ENCODE assay signal across 26 cellular contexts in genomic region chr12:132403636-132404434, GRCh38.
"Had no signal": no experiment of that assay in that cellular context is flagged by ENCODE, and none has a peak within 500 bp of the region (broad histone marks: within the 10 kb centered on the region; RNA-seq: fewer than 3 reads in every experiment).

No MANE protein-coding gene starts in this region.

- H3K27me3 Mint-ChIP-seq: activated CD4-positive, alpha-beta memory T cell treated with anti-CD3 and anti-CD28 coated beads, Interleukin-2, amount 10 ng/mL, durations not matched to agents 7 days and 5 days had no signal

- DNase-seq: activated CD4-positive, alpha-beta memory T cell treated with anti-CD3 and anti-CD28 coated beads, Interleukin-2, amount 10 ng/mL, durations not matched to agents 7 days and 5 days; activated CD4-positive, alpha-beta T cell treated with anti-CD3 and anti-CD28 coated beads for 36 hours; activated CD4-positive, alpha-beta T cell treated with anti-CD3 and anti-CD28 coated beads, Interleukin-2, amount 50 U/mL, for 1 hour; activated gamma-delta T cell; activated naive CD4-positive, alpha-beta T cell treated with anti-CD3 and anti-CD28 coated beads, Interleukin-2, amount 10 ng/mL, durations not matched to agents 7 days and 5 days; activated naive CD8-positive, alpha-beta T cell treated with anti-CD3 and anti-CD28 coated beads for 36 hours; activated T-cell treated with anti-CD3 and anti-CD28 coated beads for 4 hours; activated T-cell treated with anti-CD3 and anti-CD28 coated beads, Interleukin-2, amount 50 U/mL, for 48 hours; brain microvascular endothelial cell; Karpas-422; MM.1S; NCI-H1105; NCI-H1436; NCI-H187; NCI-H2081; NCI-H524; Peyer's patch; T-cell; T1000 had no signal

- H3K4me1 Mint-ChIP-seq: activated CD4-positive, alpha-beta memory T cell treated with anti-CD3 and anti-CD28 coated beads, Interleukin-2, amount 10 ng/mL, durations not matched to agents 7 days and 5 days; activated CD4-positive, alpha-beta T cell treated with anti-CD3 and anti-CD28 coated beads for 36 hours; activated naive CD4-positive, alpha-beta T cell treated with anti-CD3 and anti-CD28 coated beads, Interleukin-2, amount 10 ng/mL, durations not matched to agents 7 days and 5 days; activated naive CD8-positive, alpha-beta T cell treated with anti-CD3 and anti-CD28 coated beads for 36 hours; activated T-helper 17 cell treated with anti-CD3 and anti-CD28 coated beads, Interleukin-2, amount 50 U/mL, for 72 hours; T-cell had no signal

- FAIRE-seq: K562, TTC549 had no signal

- ATAC-seq: activated CD4-positive, alpha-beta T cell treated with anti-CD3 and anti-CD28 coated beads for 36 hours; activated T-helper 17 cell treated with anti-CD3 and anti-CD28 coated beads, Interleukin-2, amount 50 U/mL, for 72 hours; K562; T-cell had no signal

- H3K27ac ChIP-seq: brain microvascular endothelial cell, cardiac muscle cell, Peyer's patch, RWPE1, SK-N-MC, VCaP had no signal

- H3K27ac Mint-ChIP-seq: activated CD4-positive, alpha-beta memory T cell treated with anti-CD3 and anti-CD28 coated beads, Interleukin-2, amount 10 ng/mL, durations not matched to agents 7 days and 5 days; activated CD4-positive, alpha-beta T cell treated with anti-CD3 and anti-CD28 coated beads for 36 hours; activated naive CD4-positive, alpha-beta T cell treated with anti-CD3 and anti-CD28 coated beads, Interleukin-2, amount 10 ng/mL, durations not matched to agents 7 days and 5 days; activated naive CD8-positive, alpha-beta T cell treated with anti-CD3 and anti-CD28 coated beads for 36 hours; activated T-helper 17 cell treated with anti-CD3 and anti-CD28 coated beads, Interleukin-2, amount 50 U/mL, for 72 hours; T-cell had no signal

- H3K4me1 ChIP-seq: Peyer's patch had no signal

- H3K36me3 ChIP-seq: brain microvascular endothelial cell, cardiac muscle cell, Peyer's patch had no signal

- H3K9me3 Mint-ChIP-seq: activated CD4-positive, alpha-beta memory T cell treated with anti-CD3 and anti-CD28 coated beads, Interleukin-2, amount 10 ng/mL, durations not matched to agents 7 days and 5 days; activated naive CD4-positive, alpha-beta T cell treated with anti-CD3 and anti-CD28 coated beads, Interleukin-2, amount 10 ng/mL, durations not matched to agents 7 days and 5 days; activated naive CD8-positive, alpha-beta T cell treated with anti-CD3 and anti-CD28 coated beads for 36 hours; activated T-helper 17 cell treated with anti-CD3 and anti-CD28 coated beads, Interleukin-2, amount 50 U/mL, for 72 hours; T-cell had no signal

- H3K4me3 Mint-ChIP-seq: activated CD4-positive, alpha-beta memory T cell treated with anti-CD3 and anti-CD28 coated beads, Interleukin-2, amount 10 ng/mL, durations not matched to agents 7 days and 5 days; activated CD4-positive, alpha-beta T cell treated with anti-CD3 and anti-CD28 coated beads for 36 hours; activated naive CD4-positive, alpha-beta T cell treated with anti-CD3 and anti-CD28 coated beads, Interleukin-2, amount 10 ng/mL, durations not matched to agents 7 days and 5 days; activated naive CD8-positive, alpha-beta T cell treated with anti-CD3 and anti-CD28 coated beads for 36 hours; activated T-helper 17 cell treated with anti-CD3 and anti-CD28 coated beads, Interleukin-2, amount 50 U/mL, for 72 hours; T-cell had no signal

- H3K9me3 ChIP-seq: Peyer's patch had no signal

- H3K36me3 Mint-ChIP-seq: activated naive CD4-positive, alpha-beta T cell treated with anti-CD3 and anti-CD28 coated beads, Interleukin-2, amount 10 ng/mL, durations not matched to agents 7 days and 5 days; activated naive CD8-positive, alpha-beta T cell treated with anti-CD3 and anti-CD28 coated beads for 36 hours; T-cell had no signal

- H3K4me3 ChIP-seq: cardiac muscle cell, K562, Peyer's patch, SK-N-MC had no signal
